Comparison of ENCODE assay signal across 1 cellular context in the genomic region with DNA sequence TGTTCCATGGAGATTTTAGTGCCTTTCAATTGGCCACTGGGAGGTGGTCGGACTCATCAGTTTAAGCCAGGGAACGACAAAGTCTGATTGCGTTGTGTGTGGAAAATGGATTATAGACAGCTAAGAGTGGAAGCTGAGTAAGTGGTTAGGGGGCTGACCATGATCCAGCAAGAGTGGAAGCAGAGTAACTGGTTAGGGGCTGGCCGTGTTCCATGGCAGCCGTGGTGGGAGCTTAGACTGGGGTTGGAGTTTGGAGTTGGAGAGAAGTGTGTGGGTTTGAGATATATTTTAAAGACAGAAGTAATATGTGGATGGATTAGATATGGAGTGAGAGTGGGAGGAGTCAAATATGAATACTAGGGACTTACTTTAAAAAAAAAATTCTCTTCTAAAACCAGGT.
TF ChIP-seq lines count a peak whose summit lies in the region.

No MANE protein-coding gene starts in this region.

TF ChIP-seq in HepG2, 621 proteins besides CTCF, POLR2A, EP300 and RAD21:
- TF ChIP-seq RBM22 (optimal IDR thresholded peaks at IDR 0.05; ENCODE audit: low read length) (peak; percentile 88), RBM39 (IDR thresholded peaks at IDR 0.05; ENCODE audit: low read depth, low read length, poor library complexity, severe bottlenecking) (no peak), SMAD3 (CRISPR knock-in tag; IDR thresholded peaks at IDR 0.05) (no peak)
- TF ChIP-seq, protein P1, sequence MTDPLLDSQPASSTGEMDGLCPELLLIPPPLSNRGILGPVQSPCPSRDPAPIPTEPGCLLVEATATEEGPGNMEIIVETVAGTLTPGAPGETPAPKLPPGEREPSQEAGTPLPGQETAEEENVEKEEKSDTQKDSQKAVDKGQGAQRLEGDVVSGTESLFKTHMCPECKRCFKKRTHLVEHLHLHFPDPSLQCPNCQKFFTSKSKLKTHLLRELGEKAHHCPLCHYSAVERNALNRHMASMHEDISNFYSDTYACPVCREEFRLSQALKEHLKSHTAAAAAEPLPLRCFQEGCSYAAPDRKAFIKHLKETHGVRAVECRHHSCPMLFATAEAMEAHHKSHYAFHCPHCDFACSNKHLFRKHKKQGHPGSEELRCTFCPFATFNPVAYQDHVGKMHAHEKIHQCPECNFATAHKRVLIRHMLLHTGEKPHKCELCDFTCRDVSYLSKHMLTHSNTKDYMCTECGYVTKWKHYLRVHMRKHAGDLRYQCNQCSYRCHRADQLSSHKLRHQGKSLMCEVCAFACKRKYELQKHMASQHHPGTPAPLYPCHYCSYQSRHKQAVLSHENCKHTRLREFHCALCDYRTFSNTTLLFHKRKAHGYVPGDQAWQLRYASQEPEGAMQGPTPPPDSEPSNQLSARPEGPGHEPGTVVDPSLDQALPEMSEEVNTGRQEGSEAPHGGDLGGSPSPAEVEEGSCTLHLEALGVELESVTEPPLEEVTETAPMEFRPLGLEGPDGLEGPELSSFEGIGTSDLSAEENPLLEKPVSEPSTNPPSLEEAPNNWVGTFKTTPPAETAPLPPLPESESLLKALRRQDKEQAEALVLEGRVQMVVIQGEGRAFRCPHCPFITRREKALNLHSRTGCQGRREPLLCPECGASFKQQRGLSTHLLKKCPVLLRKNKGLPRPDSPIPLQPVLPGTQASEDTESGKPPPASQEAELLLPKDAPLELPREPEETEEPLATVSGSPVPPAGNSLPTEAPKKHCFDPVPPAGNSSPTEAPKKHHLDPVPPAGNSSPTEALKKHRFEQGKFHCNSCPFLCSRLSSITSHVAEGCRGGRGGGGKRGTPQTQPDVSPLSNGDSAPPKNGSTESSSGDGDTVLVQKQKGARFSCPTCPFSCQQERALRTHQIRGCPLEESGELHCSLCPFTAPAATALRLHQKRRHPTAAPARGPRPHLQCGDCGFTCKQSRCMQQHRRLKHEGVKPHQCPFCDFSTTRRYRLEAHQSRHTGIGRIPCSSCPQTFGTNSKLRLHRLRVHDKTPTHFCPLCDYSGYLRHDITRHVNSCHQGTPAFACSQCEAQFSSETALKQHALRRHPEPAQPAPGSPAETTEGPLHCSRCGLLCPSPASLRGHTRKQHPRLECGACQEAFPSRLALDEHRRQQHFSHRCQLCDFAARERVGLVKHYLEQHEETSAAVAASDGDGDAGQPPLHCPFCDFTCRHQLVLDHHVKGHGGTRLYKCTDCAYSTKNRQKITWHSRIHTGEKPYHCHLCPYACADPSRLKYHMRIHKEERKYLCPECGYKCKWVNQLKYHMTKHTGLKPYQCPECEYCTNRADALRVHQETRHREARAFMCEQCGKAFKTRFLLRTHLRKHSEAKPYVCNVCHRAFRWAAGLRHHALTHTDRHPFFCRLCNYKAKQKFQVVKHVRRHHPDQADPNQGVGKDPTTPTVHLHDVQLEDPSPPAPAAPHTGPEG (CRISPR knock-in tag; IDR thresholded peaks at IDR 0.05): no peak
